In genomic region chr14:96497087-96497486, GRCh38 we compare ENCODE assay signal across 14 cellular contexts. TPM values are rescaled to one million over a fixed set of nuclear protein-coding genes. Genes with fewer than 3 reads are reported as not detected.
A peak's percentile ranks its signal among the peaks of the same experiment; 100 is the strongest.
DNase-seq lines count a peak whose midpoint lies in the region; ATAC-seq and TF ChIP-seq lines count a peak whose summit lies in the region.
"Had no signal": no experiment of that assay in that cellular context is flagged by ENCODE, and none has a peak within 500 bp of the region (broad histone marks: within the 10 kb centered on the region; RNA-seq: fewer than 3 reads in every experiment).

No MANE protein-coding gene starts in this region.

- no peaks in the 10 kb centered on the region for H3K36me3 ChIP-seq in mesendoderm (ENCODE audit: control insufficient read depth, insufficient read depth, low read length)

- no peak overlapping the region for H3K27ac ChIP-seq in mesendoderm (ENCODE audit: low read depth, low read length)

- DNase-seq in fibroblast of villous mesenchyme (ENCODE audit: low read depth), result peak; percentile 55
- no peak for DNase-seq in CD14-positive monocyte (ENCODE audit: low spot score)
- no peak for DNase-seq in mesendoderm
- DNase-seq: activated CD8-positive, alpha-beta memory T cell treated with anti-CD3 and anti-CD28 coated beads, Interleukin-2, amount 50 U/mL, for 4 hours; amniotic stem cell; CD4-positive, alpha-beta T cell; stimulated activated CD4-positive, alpha-beta T cell treated with anti-CD3 and anti-CD28 coated beads, Interleukin-2, amount 100 ng/mL, for 48 hours; T1000 had no signal

- peaks cover 2% of the 10 kb centered on the region for H3K4me1 ChIP-seq in mesendoderm (ENCODE audit: control insufficient read depth, low read depth, low read length)

- TF ChIP-seq CTCF in fibroblast of villous mesenchyme (IDR thresholded peaks at IDR 0.05; ENCODE audit: insufficient read depth, low read depth, low read length) (no peak), CD14-positive monocyte (IDR thresholded peaks at IDR 0.05) (no peak)

- no peak overlapping the region for H4K5ac ChIP-seq in mesendoderm (ENCODE audit: low read length)

- peaks cover 0 to 4% (median 3%) of the 10 kb centered on the region in 7 donors for H3K9me3 Mint-ChIP-seq in CD14-positive monocyte
- H3K9me3 Mint-ChIP-seq: CD4-positive, alpha-beta T cell had no signal

- no peak overlapping the region for H3K56ac ChIP-seq in mesendoderm (ENCODE audit: low read length)

- no peaks in the 10 kb centered on the region for H3K27me3 ChIP-seq in mesendoderm (ENCODE audit: insufficient read depth, low read length, poor library complexity)

- no peak overlapping the region for H3K23ac ChIP-seq in mesendoderm (ENCODE audit: low read length)

- H3K27me3 Mint-ChIP-seq in CD14-positive monocyte (ENCODE audit: low read depth in 3 of 3), result peaks cover 2 to 12% (median 5%) of the 10 kb centered on the region in 3 donors

- no peaks in the 10 kb centered on the region for H3K79me2 ChIP-seq in mesendoderm (ENCODE audit: control insufficient read depth, insufficient read depth, low read length)

- H3K4me1 Mint-ChIP-seq in CD14-positive monocyte, result peaks cover 44% of the 10 kb centered on the region

- no peaks in the 10 kb centered on the region for H3K36me3 Mint-ChIP-seq in CD14-positive monocyte

- H3K9ac ChIP-seq in mesendoderm (ENCODE audit: low read length), result no peak overlapping the region

- no peak overlapping the region for H2BK15ac ChIP-seq in mesendoderm (replicated peaks; ENCODE audit: low read depth)

- H2AK5ac ChIP-seq in mesendoderm (ENCODE audit: low read length), result no peak overlapping the region

- WGBS in mesendoderm (ENCODE audit: extremely low coverage, insufficient coverage, low lambda C conversion rate), result no CpG with 5 or more reads among the region's 5 CpGs

- no peak overlapping the region for H3K18ac ChIP-seq in mesendoderm (ENCODE audit: low read length)

- H3K79me1 ChIP-seq in mesendoderm (ENCODE audit: low read length), result peaks cover 1% of the 10 kb centered on the region

- intact Hi-C loops in CD14-positive monocyte (cut with micrococcal nuclease), result no loop called here

- H3K4me2 ChIP-seq in mesendoderm (ENCODE audit: low read length), result no peak overlapping the region

- H3K27ac Mint-ChIP-seq in CD14-positive monocyte, result no peak overlapping the region
- H3K27ac Mint-ChIP-seq: CD4-positive, alpha-beta T cell; dendritic cell treated with granulocyte-macrophage colony-stimulating factor and Interleukin-4, amounts not matched to agents 40 ng/mL and 50 ng/mL, for 4 days had no signal

- no peak overlapping the region for H3K4me3 ChIP-seq in fibroblast of villous mesenchyme (ENCODE audit: low read depth, low read length)
- no peak overlapping the region for H3K4me3 ChIP-seq in mesendoderm (ENCODE audit: low read length)

- H2BK5ac ChIP-seq in mesendoderm (ENCODE audit: low read length), result no peak overlapping the region

- H3K4ac ChIP-seq in mesendoderm (ENCODE audit: low read depth, low read length), result no peak overlapping the region

- no peak overlapping the region for H2BK120ac ChIP-seq in mesendoderm (ENCODE audit: low read depth, low read length)

- ATAC-seq in GM18502 (IDR thresholded peaks at IDR 0.05; ENCODE audit: poor library complexity, unreplicated experiment) (peak; percentile 28), GM21381 (IDR thresholded peaks at IDR 0.05; ENCODE audit: unreplicated experiment) (peak; percentile 37), HG03439 (IDR thresholded peaks at IDR 0.05; ENCODE audit: unreplicated experiment) (peak; percentile 50), GM18870 (IDR thresholded peaks at IDR 0.05; ENCODE audit: unreplicated experiment) (no peak), HG02938 (IDR thresholded peaks at IDR 0.05; ENCODE audit: unreplicated experiment) (no peak)

- no peak overlapping the region for H3K4me3 Mint-ChIP-seq in CD14-positive monocyte
- H3K4me3 Mint-ChIP-seq: CD4-positive, alpha-beta T cell; dendritic cell treated with granulocyte-macrophage colony-stimulating factor and Interleukin-4, amounts not matched to agents 40 ng/mL and 50 ng/mL, for 4 days had no signal

- no peak overlapping the region for H4K8ac ChIP-seq in mesendoderm (ENCODE audit: low read depth, low read length)

RNA-seq across cellular contexts. Expression of gene PAPOLA, which starts 5.1 kb away (rescaled TPM):
- total RNA-seq in fibroblast of villous mesenchyme, result 92.8 and 148 TPM in 2 replicates
- 10 to 100 TPM; 57.9 to 80.3 TPM for polyA plus RNA-seq in CD14-positive monocyte
- 167 TPM for polyA plus RNA-seq in mesendoderm (2013, experiment 1 of 2)
- polyA plus RNA-seq in mesendoderm (2013, experiment 2 of 2), result 168 TPM

Comparison
In these comparisons a context has a peak if more than half of its experiments do, and no peak if none do; other contexts are left out.
1. ATAC-seq: peak in GM18502 (single experiment), GM21381 (single experiment) and HG03439 (single experiment); none in GM18870 (single experiment) and HG02938 (single experiment).